Comparison of ENCODE assay signal across 19 cellular contexts in genomic region chr2:160460333-160460731, GRCh38.
"Had no signal": no experiment of that assay in that cellular context is flagged by ENCODE, and none has a peak within 500 bp of the region (broad histone marks: within the 10 kb centered on the region; RNA-seq: fewer than 3 reads in every experiment).

No MANE protein-coding gene starts in this region.

- FAIRE-seq: colon, keratinocyte, TTC549 had no signal

- H3K4me3 ChIP-seq: body of pancreas, dorsolateral prefrontal cortex, hepatocyte, transverse colon, vagina had no signal

- H2AFZ ChIP-seq: hepatocyte had no signal

- H3K9me3 ChIP-seq: body of pancreas, transverse colon, vagina had no signal

- ATAC-seq: body of pancreas had no signal

- H3K36me3 ChIP-seq: transverse colon, vagina had no signal

- H3K27ac ChIP-seq: body of pancreas, dorsolateral prefrontal cortex, transverse colon, vagina had no signal

- DNase-seq: activated CD4-positive, alpha-beta T cell treated with anti-CD3 and anti-CD28 coated beads for 48 hours; activated CD4-positive, CD25-positive, alpha-beta regulatory T cell; activated CD8-positive, alpha-beta T cell treated with anti-CD3 and anti-CD28 coated beads for 36 hours; activated naive CD4-positive, alpha-beta T cell treated with anti-CD3 and anti-CD28 coated beads for 36 hours; activated T-cell treated with anti-CD3 and anti-CD28 coated beads, Interleukin-2, amount 50 U/mL, for 1 hour; body of pancreas; central memory CD4-positive, alpha-beta T cell; dorsolateral prefrontal cortex; naive thymus-derived CD8-positive, alpha-beta T cell; stimulated activated CD4-positive, alpha-beta T cell treated with anti-CD3 and anti-CD28 coated beads, Interleukin-12 subunit alpha, Interleukin-12 subunit beta, amount 100 ng/mL, for 4 hours; stimulated activated CD4-positive, alpha-beta T cell treated with anti-CD3 and anti-CD28 coated beads, Interleukin-1b, Interleukin-23, amount 100 ng/mL, for 48 hours; stimulated activated CD8-positive, alpha-beta memory T cell treated with anti-CD3 and anti-CD28 coated beads, Interleukin-4, amount 100 ng/mL, for 48 hours; SW 1271; transverse colon had no signal

- H3K27me3 ChIP-seq: body of pancreas, dorsolateral prefrontal cortex, hepatocyte, transverse colon, vagina had no signal
